In genomic region chr9:73565833-73566465, GRCh38 we compare ENCODE assay signal across 8 cellular contexts.
DNase-seq lines count a peak whose midpoint lies in the region; ATAC-seq, FAIRE-seq and TF ChIP-seq lines count a peak whose summit lies in the region.

No MANE protein-coding gene starts in this region.

- no peak overlapping the region for H3K27ac ChIP-seq in HL-60 (replicated peaks)
- peak overlapping the region; percentile 32 for H3K27ac ChIP-seq in astrocyte (ENCODE audit: low read depth, low read length)

- no peak for FAIRE-seq in astrocyte (lab: Jason Lieb, UNC)

- H3K4me2 ChIP-seq in astrocyte (ENCODE audit: low read length) = no peak overlapping the region

- no peaks in the 10 kb centered on the region for H3K27me3 Mint-ChIP-seq in astrocyte (ENCODE audit: low read depth, unreplicated experiment)
- no peaks in the 10 kb centered on the region for H3K27me3 Mint-ChIP-seq in T-helper 17 cell

- no peak overlapping the region for H3K9ac ChIP-seq in astrocyte (ENCODE audit: low read length)

- H2AFZ ChIP-seq in astrocyte (ENCODE audit: low read depth, low read length) = no peak overlapping the region

- H3K36me3 ChIP-seq in astrocyte (ENCODE audit: insufficient read depth, low read length) = no peaks in the 10 kb centered on the region

- H3K4me1 ChIP-seq in astrocyte (ENCODE audit: insufficient read depth, low read length) = peaks cover 4% of the 10 kb centered on the region

- no peak for TF ChIP-seq POLR2A in GM18505 (IDR thresholded peaks at IDR 0.05; ENCODE audit: borderline replicate concordance, extremely low read depth, insufficient read depth, insufficient read length)

- H3K4me3 ChIP-seq in HL-60 (replicated peaks; ENCODE audit: insufficient read depth, low read length) (no peak overlapping the region), astrocyte (ENCODE audit: insufficient read depth, low read depth, low read length) (no peak overlapping the region)

- no peaks in the 10 kb centered on the region for H4K20me1 ChIP-seq in astrocyte (ENCODE audit: insufficient read depth, low read length)

- H3K9me3 ChIP-seq in astrocyte (ENCODE audit: insufficient read depth, low read depth, low read length) (no peaks in the 10 kb centered on the region), T-helper 17 cell (ENCODE audit: control insufficient read depth, low read length, poor library complexity, severe bottlenecking) (no peaks in the 10 kb centered on the region)

- H3K36me3 Mint-ChIP-seq in astrocyte (ENCODE audit: low read depth, unreplicated experiment) = no peaks in the 10 kb centered on the region
- H3K36me3 Mint-ChIP-seq in T-helper 17 cell (ENCODE audit: low read depth) = no peaks in the 10 kb centered on the region

- peaks cover 10% of the 10 kb centered on the region for H3K4me1 Mint-ChIP-seq in astrocyte (ENCODE audit: low read depth, unreplicated experiment)
- H3K4me1 Mint-ChIP-seq in T-helper 17 cell = no peaks in the 10 kb centered on the region

- peak; percentile 19 for TF ChIP-seq CTCF in HL-60 (IDR thresholded peaks at IDR 0.05; ENCODE audit: insufficient read depth, low read length)
- peak; percentile 50 for TF ChIP-seq CTCF in astrocyte (IDR thresholded peaks at IDR 0.05; ENCODE audit: insufficient read depth, low read depth, low read length)

- ATAC-seq in GM18505 (IDR thresholded peaks at IDR 0.05; ENCODE audit: unreplicated experiment) = no peak
- ATAC-seq in HG03457 (IDR thresholded peaks at IDR 0.05; ENCODE audit: unreplicated experiment) = no peak
- no peak for ATAC-seq in GM21367 (IDR thresholded peaks at IDR 0.05; ENCODE audit: unreplicated experiment)
- ATAC-seq in T-helper 17 cell = no peak

- H3K4me3 Mint-ChIP-seq in astrocyte (ENCODE audit: unreplicated experiment) (no peak overlapping the region), T-helper 17 cell (no peak overlapping the region)

- no peaks in the 10 kb centered on the region for H3K79me2 ChIP-seq in astrocyte (ENCODE audit: insufficient read depth, low read length)

- peak; percentile 55 for DNase-seq in D341Med (ENCODE audit: low spot score)
- DNase-seq in HL-60 (ENCODE audit: low read depth in 1 of 2, low spot score in 1 of 2) = no peak
- DNase-seq in astrocyte (ENCODE audit: low read depth) = peak; percentile 67
- DNase-seq in left kidney (ENCODE audit: low read depth, low spot score) = peak; percentile 52
- DNase-seq in T-helper 17 cell = no peak

- H3K27me3 ChIP-seq in HL-60 (ENCODE audit: insufficient read depth, poor library complexity, severe bottlenecking) (no peaks in the 10 kb centered on the region), astrocyte (ENCODE audit: insufficient read depth, low read length) (no peaks in the 10 kb centered on the region)

- peaks cover 5% of the 10 kb centered on the region for H3K9me3 Mint-ChIP-seq in astrocyte (ENCODE audit: unreplicated experiment)

- H3K27ac Mint-ChIP-seq in astrocyte (ENCODE audit: unreplicated experiment) (peak overlapping the region; percentile 55), T-helper 17 cell (no peak overlapping the region)

Comparison
In these comparisons a context has a peak if more than half of its experiments do, and no peak if none do; other contexts are left out.
1. DNase-seq: peak in D341Med (single experiment), astrocyte (single experiment) and left kidney (single experiment); none in HL-60 (0 of 2) and T-helper 17 cell (0 of 3).